8 cellular contexts compared by ENCODE assay signal in the genomic region with DNA sequence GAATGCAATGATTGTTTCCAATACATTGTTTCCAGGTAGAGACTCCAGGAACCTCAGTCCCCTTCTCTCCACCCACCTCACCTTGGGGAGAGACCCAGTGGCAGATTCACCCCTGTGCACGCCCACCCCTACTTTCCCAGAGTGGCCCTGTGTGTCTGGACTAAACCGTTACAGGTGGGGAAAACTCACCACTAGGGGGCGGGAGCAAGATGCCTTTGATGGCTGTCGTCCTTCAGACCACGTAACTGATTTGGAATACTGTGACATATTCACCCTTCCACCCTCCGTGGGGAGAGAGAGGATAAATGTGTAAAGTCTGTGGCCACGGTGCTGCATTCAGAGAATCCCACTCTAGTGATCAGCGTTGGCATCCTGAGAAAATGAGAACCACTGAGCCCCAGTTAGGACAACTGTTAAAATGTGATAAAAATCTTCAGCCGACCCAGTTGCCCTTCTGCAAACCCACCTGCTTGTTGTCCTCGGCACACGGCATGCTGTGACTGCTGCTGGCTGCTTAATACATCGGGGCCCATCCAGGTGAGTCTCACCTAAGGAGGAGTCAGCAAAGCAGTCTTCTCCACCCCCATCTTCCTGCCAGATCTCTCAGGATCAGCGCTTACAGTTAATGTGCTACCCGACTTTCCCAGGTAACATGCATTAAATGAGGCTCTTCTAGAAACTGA. TPM values are rescaled to one million over a fixed set of nuclear protein-coding genes. Genes with fewer than 3 reads are reported as not detected.
DNase-seq lines count a peak whose midpoint lies in the region; ATAC-seq and TF ChIP-seq lines count a peak whose summit lies in the region.

No MANE protein-coding gene starts in this region.

- no peak overlapping the region for H3K4me3 Mint-ChIP-seq in activated CD8-positive, alpha-beta T cell treated with anti-CD3 and anti-CD28 coated beads for 36 hours
- no peak overlapping the region for H3K4me3 Mint-ChIP-seq in memory B cell

- CTCF ChIA-PET in activated CD8-positive, alpha-beta T cell treated with anti-CD3 and anti-CD28 coated beads for 36 hours (lab: Charles Lee): interaction anchor here (0.8 to 1.2 kb wide), 9 partner anchors 9 to 110 kb away, joined by 3 to 10 read pairs (median 3); no protein-coding TSS in a partner anchor

- no peaks in the 10 kb centered on the region for H3K9me3 ChIP-seq in effector memory CD4-positive, alpha-beta T cell (ENCODE audit: control insufficient read depth, low read length)

- no peaks in the 10 kb centered on the region for H3K36me3 Mint-ChIP-seq in activated CD8-positive, alpha-beta T cell treated with anti-CD3 and anti-CD28 coated beads for 36 hours (ENCODE audit: low read depth)
- no peaks in the 10 kb centered on the region for H3K36me3 Mint-ChIP-seq in memory B cell

- H3K27me3 ChIP-seq in effector memory CD4-positive, alpha-beta T cell (replicated peaks; ENCODE audit: control insufficient read depth, insufficient read depth, low read length, poor library complexity, severe bottlenecking): no peaks in the 10 kb centered on the region

- H3K9me3 Mint-ChIP-seq in activated CD8-positive, alpha-beta T cell treated with anti-CD3 and anti-CD28 coated beads for 36 hours: no peaks in the 10 kb centered on the region
- H3K9me3 Mint-ChIP-seq in memory B cell: no peaks in the 10 kb centered on the region

- H3K27ac Mint-ChIP-seq in activated CD8-positive, alpha-beta T cell treated with anti-CD3 and anti-CD28 coated beads for 36 hours: peak overlapping the region; percentile 14
- H3K27ac Mint-ChIP-seq in memory B cell: no peak overlapping the region

- H3K4me1 ChIP-seq in effector memory CD4-positive, alpha-beta T cell (ENCODE audit: control insufficient read depth, insufficient read depth, low read length, poor library complexity, severe bottlenecking): peaks cover 32% of the 10 kb centered on the region

- intact Hi-C loops in activated CD8-positive, alpha-beta T cell treated with anti-CD3 and anti-CD28 coated beads for 36 hours (cut with micrococcal nuclease): loop anchor here (2.0 to 5.0 kb wide), 2 partner anchors 38 to 161 kb away; partner anchors contain the start of gene FAM171A1

- ATAC-seq in HG03045 (IDR thresholded peaks at IDR 0.05; ENCODE audit: unreplicated experiment): peak; percentile 76
- ATAC-seq in activated CD8-positive, alpha-beta T cell treated with anti-CD3 and anti-CD28 coated beads for 36 hours: peak; percentile 66
- ATAC-seq in memory B cell (ENCODE audit: low read depth): peak; percentile 56

- peaks cover 50% of the 10 kb centered on the region for H3K4me1 Mint-ChIP-seq in activated CD8-positive, alpha-beta T cell treated with anti-CD3 and anti-CD28 coated beads for 36 hours (ENCODE audit: low read depth)
- H3K4me1 Mint-ChIP-seq in memory B cell: peaks cover 10% of the 10 kb centered on the region

- peak; percentile 37 to 63 for DNase-seq in NOMO-1 (lab: John Stamatoyannopoulos, UW; ENCODE audit: unreplicated experiment in 2 of 2)
- no peak for DNase-seq in NOMO-1 treated with dmso at 0.1 percent for 144 hours (lab: John Stamatoyannopoulos, UW; ENCODE audit: unreplicated experiment)
- peak; percentile 1 for DNase-seq in NCI-H524 treated with DMSO at 0.1 percent for 48 hours (lab: John Stamatoyannopoulos, UW)
- peak; percentile 92 for DNase-seq in activated CD8-positive, alpha-beta T cell treated with anti-CD3 and anti-CD28 coated beads for 36 hours
- DNase-seq in effector memory CD4-positive, alpha-beta T cell: peak; percentile 56 to 73 (median 56)
- DNase-seq in memory B cell (ENCODE audit: low spot score in 2 of 2): peak; percentile 54 to 73
- peak; percentile 59 to 74 for DNase-seq in stimulated activated CD8-positive, alpha-beta memory T cell treated with anti-CD3 and anti-CD28 coated beads, Interleukin-2, amount 100 ng/mL, for 1 hour (ENCODE audit: low read depth in 2 of 2)

- POLR2A ChIA-PET in activated CD8-positive, alpha-beta T cell treated with anti-CD3 and anti-CD28 coated beads for 36 hours (lab: Charles Lee): interaction anchor here (0.6 to 2.1 kb wide), 2 partner anchors 42 to 49 kb away, joined by 3 to 6 read pairs; no protein-coding TSS in a partner anchor

- peak overlapping the region; percentile 42 for H3K4me3 ChIP-seq in effector memory CD4-positive, alpha-beta T cell (ENCODE audit: insufficient read depth, low read depth, low read length, poor library complexity, severe bottlenecking)

- H3K27ac ChIP-seq in effector memory CD4-positive, alpha-beta T cell (ENCODE audit: insufficient read depth, low read length, poor library complexity, severe bottlenecking): no peak overlapping the region

- peaks cover 10% of the 10 kb centered on the region for H3K36me3 ChIP-seq in effector memory CD4-positive, alpha-beta T cell (ENCODE audit: control insufficient read depth, insufficient read depth, low read length)

- no peaks in the 10 kb centered on the region for H3K27me3 Mint-ChIP-seq in activated CD8-positive, alpha-beta T cell treated with anti-CD3 and anti-CD28 coated beads for 36 hours
- no peaks in the 10 kb centered on the region for H3K27me3 Mint-ChIP-seq in memory B cell

- TF ChIP-seq CTCF in activated CD8-positive, alpha-beta T cell treated with anti-CD3 and anti-CD28 coated beads for 36 hours (IDR thresholded peaks at IDR 0.05): peak; percentile 93

RNA-seq across cellular contexts. Expression of gene NMT2, which starts 41.5 kb away (rescaled TPM):
- 10 to 100 TPM; 15.9 to 16.2 TPM for total RNA-seq in activated CD8-positive, alpha-beta T cell treated with anti-CD3 and anti-CD28 coated beads for 36 hours
